In the genomic region with DNA sequence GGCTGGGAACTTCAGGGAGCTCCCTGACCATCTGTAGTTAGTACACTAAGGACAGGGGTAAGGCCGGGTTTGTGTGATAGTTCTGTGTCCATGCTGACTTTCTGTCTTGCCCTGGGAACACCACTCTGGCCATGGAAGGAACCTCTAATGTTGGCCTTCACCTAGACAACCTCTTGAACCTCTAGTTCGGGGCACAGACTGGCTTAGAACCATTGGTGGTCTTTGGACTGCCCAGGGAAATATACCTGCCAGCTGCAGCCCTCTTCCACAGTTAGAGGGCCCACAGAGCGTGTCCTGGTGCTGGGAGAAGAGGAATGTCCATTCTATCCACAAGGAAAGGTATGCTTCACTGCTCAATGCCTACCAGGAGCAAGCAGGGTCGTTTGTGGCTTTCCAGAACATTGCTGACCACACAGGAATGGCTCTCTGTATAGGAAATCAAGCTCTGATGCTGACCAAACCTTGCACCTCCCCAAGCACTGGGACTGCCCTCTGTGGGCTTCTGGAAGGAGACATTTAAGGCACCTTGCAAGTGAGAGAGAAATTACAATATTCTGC, we compare ENCODE assay signal across 20 cellular contexts.
"Had no signal": no experiment of that assay in that cellular context is flagged by ENCODE, and none has a peak within 500 bp of the region (broad histone marks: within the 10 kb centered on the region; RNA-seq: fewer than 3 reads in every experiment).

No MANE protein-coding gene starts in this region.

- H3K27me3 Mint-ChIP-seq: effector memory CD8-positive, alpha-beta T cell; stimulated activated naive CD8-positive, alpha-beta T cell treated with anti-CD3 and anti-CD28 coated beads, Interleukin-15, amount 100 ng/mL, for 72 hours had no signal

- H3K4me1 Mint-ChIP-seq: stimulated activated naive CD8-positive, alpha-beta T cell treated with anti-CD3 and anti-CD28 coated beads, Interleukin-15, amount 100 ng/mL, for 72 hours had no signal

- ATAC-seq: effector memory CD8-positive, alpha-beta T cell; gastrocnemius medialis; heart left ventricle; left colon; left ventricle myocardium superior; lower lobe of right lung; natural killer cell; pancreas; right lobe of liver; stimulated activated naive CD8-positive, alpha-beta T cell treated with anti-CD3 and anti-CD28 coated beads, Interleukin-15, amount 100 ng/mL, for 72 hours had no signal

- H3K4me3 Mint-ChIP-seq: effector memory CD8-positive, alpha-beta T cell; natural killer cell; stimulated activated naive CD8-positive, alpha-beta T cell treated with anti-CD3 and anti-CD28 coated beads, Interleukin-15, amount 100 ng/mL, for 72 hours had no signal

- H3K9me3 Mint-ChIP-seq: effector memory CD8-positive, alpha-beta T cell; natural killer cell; stimulated activated naive CD8-positive, alpha-beta T cell treated with anti-CD3 and anti-CD28 coated beads, Interleukin-15, amount 100 ng/mL, for 72 hours had no signal

- DNase-seq: dermis blood vessel endothelial cell; effector memory CD8-positive, alpha-beta T cell; foreskin fibroblast; gastrocnemius medialis; heart left ventricle; left colon; left ventricle myocardium superior; lower lobe of right lung; natural killer cell; occipital lobe; pancreas; right lobe of liver; stimulated activated CD4-positive, alpha-beta T cell treated with anti-CD3 and anti-CD28 coated beads, Interleukin-12 subunit alpha, Interleukin-12 subunit beta, amount 100 ng/mL, for 4 hours; stimulated activated CD4-positive, alpha-beta T cell treated with anti-CD3 and anti-CD28 coated beads, Interleukin-1b, Interleukin-23, amount 100 ng/mL, for 48 hours; stimulated activated CD4-positive, alpha-beta T cell treated with anti-CD3 and anti-CD28 coated beads, Interleukin-4, amount 100 ng/mL, for 1 hour; stimulated activated CD8-positive, alpha-beta memory T cell treated with anti-CD3 and anti-CD28 coated beads, Interleukin-4, amount 100 ng/mL, for 48 hours; stimulated activated naive CD4-positive, alpha-beta T cell; stimulated activated naive CD8-positive, alpha-beta T cell treated with anti-CD3 and anti-CD28 coated beads, Interleukin-15, amount 100 ng/mL, for 72 hours; thyroid gland; trophoblast cell had no signal

- H3K36me3 Mint-ChIP-seq: natural killer cell had no signal
